Comparison of ENCODE assay signal across 1 cellular context in genomic region chr3:32991781-32992180, GRCh38.
TF ChIP-seq lines count a peak whose summit lies in the region.

No MANE protein-coding gene starts in this region.

TF ChIP-seq in WTC11, 78 proteins besides CTCF, POLR2A, EP300 and RAD21 (continued from another document):
- no peak for TF ChIP-seq HMGXB4 (CRISPR knock-in tag; IDR thresholded peaks at IDR 0.05)
- TF ChIP-seq ZBTB21 (CRISPR knock-in tag; IDR thresholded peaks at IDR 0.05; ENCODE audit: borderline replicate concordance): no peak
- TF ChIP-seq ZNF423 (CRISPR knock-in tag; IDR thresholded peaks at IDR 0.05): no peak
- no peak for TF ChIP-seq ZNF232 (CRISPR knock-in tag; IDR thresholded peaks at IDR 0.05)
- no peak for TF ChIP-seq ZNF532 (CRISPR knock-in tag; IDR thresholded peaks at IDR 0.05; ENCODE audit: borderline replicate concordance)
- no peak for TF ChIP-seq NR1H2 (CRISPR knock-in tag; IDR thresholded peaks at IDR 0.05)
- no peak for TF ChIP-seq STAT6 (CRISPR knock-in tag; conservative IDR thresholded peaks at IDR 0.05; ENCODE audit: low read depth)
